In the genomic region with DNA sequence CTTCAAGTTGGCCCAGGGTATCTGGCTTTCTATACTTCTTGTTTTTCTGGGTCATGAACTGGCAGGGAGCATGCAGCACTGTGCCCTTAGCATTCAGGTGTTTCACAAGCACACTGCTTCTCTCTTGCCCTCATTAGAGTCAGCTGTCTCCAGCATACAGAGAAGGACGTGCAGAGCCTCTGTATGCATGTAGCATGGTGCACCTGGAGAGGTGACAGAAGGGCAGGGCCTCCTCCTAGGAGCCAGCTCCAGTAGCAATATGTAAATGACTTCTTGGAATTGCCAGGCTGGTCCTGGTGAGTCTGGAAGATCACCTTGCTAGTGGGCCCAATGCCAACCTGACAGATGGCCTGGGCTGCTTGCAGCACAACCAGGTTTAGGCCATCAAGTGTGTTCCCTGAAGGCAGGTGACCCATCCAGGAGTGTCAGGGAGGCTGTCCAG, we compare ENCODE assay signal across 11 cellular contexts. TPM values are rescaled to one million over a fixed set of nuclear protein-coding genes. Genes with fewer than 3 reads are reported as not detected.
DNase-seq lines count a peak whose midpoint lies in the region; FAIRE-seq and TF ChIP-seq lines count a peak whose summit lies in the region.
"Had no signal": no experiment of that assay in that cellular context is flagged by ENCODE, and none has a peak within 500 bp of the region (broad histone marks: within the 10 kb centered on the region; RNA-seq: fewer than 3 reads in every experiment).

No MANE protein-coding gene starts in this region.

- no peaks in the 10 kb centered on the region for H3K9me3 ChIP-seq in Loucy (ENCODE audit: insufficient read depth, low read depth, low read length)
- H3K9me3 ChIP-seq in kidney (ENCODE audit: control insufficient read depth in 1 of 2, low read length in 2 of 2), result no peaks in the 10 kb centered on the region

- FAIRE-seq in kidney (lab: Jason Lieb, UNC) (no peak), urothelium cell line (lab: Jason Lieb, UNC) (no peak)

- H3K4me3 ChIP-seq in Loucy (ENCODE audit: low read length, poor library complexity, severe bottlenecking) (peak overlapping the region; percentile 85), kidney (ENCODE audit: low read length in 2 of 2) (no peak overlapping the region)

- peaks cover 36% of the 10 kb centered on the region for H3K79me2 ChIP-seq in Loucy (ENCODE audit: insufficient read depth, low read length)

- peaks cover 20% of the 10 kb centered on the region for H3F3A ChIP-seq in Loucy (ENCODE audit: low read depth)

- intact Hi-C loops in kidney (cut with DNase I), result no loop called here

- no peaks in the 10 kb centered on the region for H3K27me3 ChIP-seq in Loucy (ENCODE audit: insufficient read depth, low read length, poor library complexity, severe bottlenecking)

- H4K20me1 ChIP-seq in Loucy (ENCODE audit: insufficient read depth, low read length, poor library complexity, severe bottlenecking), result no peaks in the 10 kb centered on the region

- H3K4me1 ChIP-seq in Loucy (ENCODE audit: insufficient read depth, low read length, poor library complexity, severe bottlenecking) (peaks cover 43% of the 10 kb centered on the region), kidney (ENCODE audit: control insufficient read depth in 1 of 2, insufficient read depth in 1 of 2, low read depth in 1 of 2, low read length in 2 of 2) (peaks cover 6 to 17% of the 10 kb centered on the region in 2 donors)

- H3K27ac ChIP-seq in kidney (ENCODE audit: low read depth in 2 of 2, low read length in 2 of 2), result peak overlapping the region; percentile 48 to 75
- H3K27ac ChIP-seq: RWPE1 had no signal

- peak overlapping the region; percentile 5; the same call in 1 of the 2 replicates for H2AFZ ChIP-seq in Loucy (ENCODE audit: low read length)

- H3K9me2 ChIP-seq in Loucy (replicated peaks; ENCODE audit: low read depth, low read length), result no peaks in the 10 kb centered on the region

- DNase-seq in COLO668 (lab: John Stamatoyannopoulos, UW; ENCODE audit: unreplicated experiment), result peak; percentile 39
- peak; percentile 94 for DNase-seq in RPMI8226
- peak; percentile 81 for DNase-seq in kidney
- DNase-seq in urothelium cell line (ENCODE audit: low spot score), result no peak
- DNase-seq in effector CD8-positive, alpha-beta T cell (lab: John Stamatoyannopoulos, UW), result no peak
- no peak for DNase-seq in iPS-NIHi7 (ENCODE audit: extremely low spot score)
- no peak for DNase-seq in middle frontal gyrus (ENCODE audit: extremely low spot score, low spot score)
- DNase-seq: HFFc6, islet precursor cell had no signal

- TF ChIP-seq CTCF in Loucy (conservative IDR thresholded peaks at IDR 0.05; ENCODE audit: low read length) (no peak), kidney (IDR thresholded peaks at IDR 0.05; ENCODE audit: borderline replicate concordance, extremely low read depth, insufficient read depth) (no peak)

- peak overlapping the region; percentile 94 for H3K4me2 ChIP-seq in Loucy (ENCODE audit: low read depth, low read length, poor library complexity, severe bottlenecking)

- H3K9ac ChIP-seq in Loucy (ENCODE audit: low read depth, low read length, poor library complexity, severe bottlenecking), result peak overlapping the region; percentile 98
- H3K9ac ChIP-seq in kidney (ENCODE audit: low read length in 2 of 2), result peak overlapping the region in 1 of 2 donors; percentile 20

- H3K36me3 ChIP-seq in Loucy (ENCODE audit: insufficient read depth, low read length), result no peaks in the 10 kb centered on the region
- no peaks in the 10 kb centered on the region for H3K36me3 ChIP-seq in kidney (ENCODE audit: control insufficient read depth in 1 of 2, insufficient read depth in 2 of 2, low read length in 2 of 2)

RNA-seq across cellular contexts. Expression of a gene that starts 44.8 kb away (rescaled TPM):
- total RNA-seq in kidney, result 102 TPM
- 46.8 TPM for polyA plus RNA-seq in kidney (ENCODE audit: insufficient read depth, low read depth, low replicate concordance)

Comparison
In these comparisons a context has a peak if more than half of its experiments do, and no peak if none do; other contexts are left out.
1. DNase-seq: peak in COLO668 (single experiment), RPMI8226 (single experiment) and kidney (single experiment); none in urothelium cell line (single experiment), effector CD8-positive, alpha-beta T cell (single experiment), iPS-NIHi7 (single experiment) and middle frontal gyrus (single experiment).